ENCODE assay signal across 1 cellular context in the genomic region with DNA sequence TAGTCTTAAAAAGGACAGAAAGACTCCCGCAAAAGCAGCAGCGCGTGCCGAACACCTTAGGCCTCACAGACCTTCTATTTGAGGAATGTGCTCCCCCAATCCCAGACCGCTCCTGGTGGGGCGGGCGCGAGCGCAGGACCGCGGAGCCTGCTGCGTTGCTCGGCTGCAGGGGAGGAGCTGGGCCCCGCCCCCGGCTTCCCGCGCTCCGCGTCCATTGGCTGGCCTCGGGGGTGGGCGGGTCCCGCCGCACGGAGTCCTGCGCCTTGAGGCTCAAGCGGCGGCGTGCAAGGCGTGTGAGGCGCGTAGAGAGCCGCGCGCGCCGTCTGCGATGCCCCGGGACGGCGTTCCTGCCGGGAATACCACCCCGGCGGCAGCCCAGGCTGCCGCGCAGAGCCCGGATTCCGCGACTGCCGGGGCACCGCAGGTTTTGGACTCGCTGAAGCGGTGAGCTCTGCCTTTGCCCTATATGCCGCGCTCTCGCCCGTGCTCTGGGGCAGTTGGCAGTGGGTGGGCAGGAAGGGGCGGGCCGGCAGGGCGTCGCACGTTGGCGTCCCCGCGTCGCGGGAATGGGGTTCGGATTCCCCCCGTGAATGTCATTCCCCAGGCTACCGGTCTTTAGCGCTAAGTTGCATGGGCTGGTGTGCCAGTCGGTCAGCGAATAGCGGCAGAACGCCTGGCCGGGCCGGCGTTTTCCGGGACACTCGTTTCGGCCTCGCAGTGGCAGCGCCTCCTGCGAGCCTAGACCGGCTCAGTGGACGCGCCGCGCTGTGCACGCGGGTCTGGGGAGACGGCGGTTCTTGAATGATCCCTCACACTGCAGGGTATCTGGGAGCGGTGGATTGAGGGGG.
TF ChIP-seq lines count a peak whose summit lies in the region.

No MANE protein-coding gene starts in this region.

TF ChIP-seq in GM12878, 131 proteins besides CTCF, POLR2A, EP300 and RAD21 (continued from another document and continues in another):
- TF ChIP-seq, protein P1, sequence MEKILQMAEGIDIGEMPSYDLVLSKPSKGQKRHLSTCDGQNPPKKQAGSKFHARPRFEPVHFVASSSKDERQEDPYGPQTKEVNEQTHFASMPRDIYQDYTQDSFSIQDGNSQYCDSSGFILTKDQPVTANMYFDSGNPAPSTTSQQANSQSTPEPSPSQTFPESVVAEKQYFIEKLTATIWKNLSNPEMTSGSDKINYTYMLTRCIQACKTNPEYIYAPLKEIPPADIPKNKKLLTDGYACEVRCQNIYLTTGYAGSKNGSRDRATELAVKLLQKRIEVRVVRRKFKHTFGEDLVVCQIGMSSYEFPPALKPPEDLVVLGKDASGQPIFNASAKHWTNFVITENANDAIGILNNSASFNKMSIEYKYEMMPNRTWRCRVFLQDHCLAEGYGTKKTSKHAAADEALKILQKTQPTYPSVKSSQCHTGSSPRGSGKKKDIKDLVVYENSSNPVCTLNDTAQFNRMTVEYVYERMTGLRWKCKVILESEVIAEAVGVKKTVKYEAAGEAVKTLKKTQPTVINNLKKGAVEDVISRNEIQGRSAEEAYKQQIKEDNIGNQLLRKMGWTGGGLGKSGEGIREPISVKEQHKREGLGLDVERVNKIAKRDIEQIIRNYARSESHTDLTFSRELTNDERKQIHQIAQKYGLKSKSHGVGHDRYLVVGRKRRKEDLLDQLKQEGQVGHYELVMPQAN (conservative IDR thresholded peaks at IDR 0.05): peak; percentile 61; the same call in 1 of the 2 replicates
- no peak for TF ChIP-seq FOXM1 (IDR thresholded peaks at IDR 0.05; ENCODE audit: low read depth, low read length)
- 0 out of 2 replicates have a peak, but pooled peaks have one; percentile 9 for TF ChIP-seq YY1 (IDR thresholded peaks at IDR 0.05; ENCODE audit: low read depth, low read length)
- TF ChIP-seq CREM (IDR thresholded peaks at IDR 0.05; ENCODE audit: low read depth): no peak
- no peak for TF ChIP-seq RBBP5 (conservative IDR thresholded peaks at IDR 0.05)
- TF ChIP-seq USF1 (IDR thresholded peaks at IDR 0.05; ENCODE audit: borderline replicate concordance, extremely low read length, insufficient read depth, low read depth, low read length): no peak
- TF ChIP-seq SP1 (IDR thresholded peaks at IDR 0.05; ENCODE audit: low read depth, low read length): peak; percentile 84
- TF ChIP-seq ASH2L (IDR thresholded peaks at IDR 0.05; ENCODE audit: borderline replicate concordance, low read depth): no peak
- no peak for TF ChIP-seq CBFB (IDR thresholded peaks at IDR 0.05; ENCODE audit: low read depth)
- TF ChIP-seq MTA2 (IDR thresholded peaks at IDR 0.05; ENCODE audit: low read depth): no peak
- TF ChIP-seq TCF7 (IDR thresholded peaks at IDR 0.05; ENCODE audit: borderline replicate concordance): no peak
- no peak for TF ChIP-seq CBX3 (IDR thresholded peaks at IDR 0.05; ENCODE audit: borderline replicate concordance, low read depth)
- TF ChIP-seq MEF2A (IDR thresholded peaks at IDR 0.05; ENCODE audit: insufficient read depth, low read depth, low read length): no peak
- TF ChIP-seq, protein P2, sequence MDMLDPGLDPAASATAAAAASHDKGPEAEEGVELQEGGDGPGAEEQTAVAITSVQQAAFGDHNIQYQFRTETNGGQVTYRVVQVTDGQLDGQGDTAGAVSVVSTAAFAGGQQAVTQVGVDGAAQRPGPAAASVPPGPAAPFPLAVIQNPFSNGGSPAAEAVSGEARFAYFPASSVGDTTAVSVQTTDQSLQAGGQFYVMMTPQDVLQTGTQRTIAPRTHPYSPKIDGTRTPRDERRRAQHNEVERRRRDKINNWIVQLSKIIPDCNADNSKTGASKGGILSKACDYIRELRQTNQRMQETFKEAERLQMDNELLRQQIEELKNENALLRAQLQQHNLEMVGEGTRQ (IDR thresholded peaks at IDR 0.05; ENCODE audit: borderline replicate concordance, low read depth, low read length): no peak
- TF ChIP-seq, protein P3, sequence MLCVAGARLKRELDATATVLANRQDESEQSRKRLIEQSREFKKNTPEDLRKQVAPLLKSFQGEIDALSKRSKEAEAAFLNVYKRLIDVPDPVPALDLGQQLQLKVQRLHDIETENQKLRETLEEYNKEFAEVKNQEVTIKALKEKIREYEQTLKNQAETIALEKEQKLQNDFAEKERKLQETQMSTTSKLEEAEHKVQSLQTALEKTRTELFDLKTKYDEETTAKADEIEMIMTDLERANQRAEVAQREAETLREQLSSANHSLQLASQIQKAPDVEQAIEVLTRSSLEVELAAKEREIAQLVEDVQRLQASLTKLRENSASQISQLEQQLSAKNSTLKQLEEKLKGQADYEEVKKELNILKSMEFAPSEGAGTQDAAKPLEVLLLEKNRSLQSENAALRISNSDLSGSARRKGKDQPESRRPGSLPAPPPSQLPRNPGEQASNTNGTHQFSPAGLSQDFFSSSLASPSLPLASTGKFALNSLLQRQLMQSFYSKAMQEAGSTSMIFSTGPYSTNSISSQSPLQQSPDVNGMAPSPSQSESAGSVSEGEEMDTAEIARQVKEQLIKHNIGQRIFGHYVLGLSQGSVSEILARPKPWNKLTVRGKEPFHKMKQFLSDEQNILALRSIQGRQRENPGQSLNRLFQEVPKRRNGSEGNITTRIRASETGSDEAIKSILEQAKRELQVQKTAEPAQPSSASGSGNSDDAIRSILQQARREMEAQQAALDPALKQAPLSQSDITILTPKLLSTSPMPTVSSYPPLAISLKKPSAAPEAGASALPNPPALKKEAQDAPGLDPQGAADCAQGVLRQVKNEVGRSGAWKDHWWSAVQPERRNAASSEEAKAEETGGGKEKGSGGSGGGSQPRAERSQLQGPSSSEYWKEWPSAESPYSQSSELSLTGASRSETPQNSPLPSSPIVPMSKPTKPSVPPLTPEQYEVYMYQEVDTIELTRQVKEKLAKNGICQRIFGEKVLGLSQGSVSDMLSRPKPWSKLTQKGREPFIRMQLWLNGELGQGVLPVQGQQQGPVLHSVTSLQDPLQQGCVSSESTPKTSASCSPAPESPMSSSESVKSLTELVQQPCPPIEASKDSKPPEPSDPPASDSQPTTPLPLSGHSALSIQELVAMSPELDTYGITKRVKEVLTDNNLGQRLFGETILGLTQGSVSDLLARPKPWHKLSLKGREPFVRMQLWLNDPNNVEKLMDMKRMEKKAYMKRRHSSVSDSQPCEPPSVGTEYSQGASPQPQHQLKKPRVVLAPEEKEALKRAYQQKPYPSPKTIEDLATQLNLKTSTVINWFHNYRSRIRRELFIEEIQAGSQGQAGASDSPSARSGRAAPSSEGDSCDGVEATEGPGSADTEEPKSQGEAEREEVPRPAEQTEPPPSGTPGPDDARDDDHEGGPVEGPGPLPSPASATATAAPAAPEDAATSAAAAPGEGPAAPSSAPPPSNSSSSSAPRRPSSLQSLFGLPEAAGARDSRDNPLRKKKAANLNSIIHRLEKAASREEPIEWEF (IDR thresholded peaks at IDR 0.05; ENCODE audit: insufficient replicate concordance, low read depth, low read length): no peak
- no peak for TF ChIP-seq YBX1 (IDR thresholded peaks at IDR 0.05)
- no peak for TF ChIP-seq PML (IDR thresholded peaks at IDR 0.05; ENCODE audit: low read length)
- TF ChIP-seq MYC (IDR thresholded peaks at IDR 0.05; ENCODE audit: insufficient read depth, insufficient read length, insufficient replicate concordance, low read length, severe bottlenecking): peak; percentile 72
- no peak for TF ChIP-seq SPI1 (IDR thresholded peaks at IDR 0.05; ENCODE audit: borderline replicate concordance, insufficient read depth, low read depth, low read length)
- peak; percentile 85 for TF ChIP-seq E2F4 (IDR thresholded peaks at IDR 0.05; ENCODE audit: low read depth, low read length)
- TF ChIP-seq TBL1XR1 (IDR thresholded peaks at IDR 0.05; ENCODE audit: low read depth, low read length): no peak
- no peak for TF ChIP-seq STAT3 (IDR thresholded peaks at IDR 0.05; ENCODE audit: low read depth, low read length)
- TF ChIP-seq BMI1 (IDR thresholded peaks at IDR 0.05; ENCODE audit: borderline replicate concordance): no peak
- TF ChIP-seq CHD1 (IDR thresholded peaks at IDR 0.05; ENCODE audit: low read depth, low read length): no peak
- TF ChIP-seq RB1 (IDR thresholded peaks at IDR 0.05; ENCODE audit: borderline replicate concordance): peak; percentile 99
- no peak for TF ChIP-seq PKNOX1 (IDR thresholded peaks at IDR 0.05)
- TF ChIP-seq, protein P4, sequence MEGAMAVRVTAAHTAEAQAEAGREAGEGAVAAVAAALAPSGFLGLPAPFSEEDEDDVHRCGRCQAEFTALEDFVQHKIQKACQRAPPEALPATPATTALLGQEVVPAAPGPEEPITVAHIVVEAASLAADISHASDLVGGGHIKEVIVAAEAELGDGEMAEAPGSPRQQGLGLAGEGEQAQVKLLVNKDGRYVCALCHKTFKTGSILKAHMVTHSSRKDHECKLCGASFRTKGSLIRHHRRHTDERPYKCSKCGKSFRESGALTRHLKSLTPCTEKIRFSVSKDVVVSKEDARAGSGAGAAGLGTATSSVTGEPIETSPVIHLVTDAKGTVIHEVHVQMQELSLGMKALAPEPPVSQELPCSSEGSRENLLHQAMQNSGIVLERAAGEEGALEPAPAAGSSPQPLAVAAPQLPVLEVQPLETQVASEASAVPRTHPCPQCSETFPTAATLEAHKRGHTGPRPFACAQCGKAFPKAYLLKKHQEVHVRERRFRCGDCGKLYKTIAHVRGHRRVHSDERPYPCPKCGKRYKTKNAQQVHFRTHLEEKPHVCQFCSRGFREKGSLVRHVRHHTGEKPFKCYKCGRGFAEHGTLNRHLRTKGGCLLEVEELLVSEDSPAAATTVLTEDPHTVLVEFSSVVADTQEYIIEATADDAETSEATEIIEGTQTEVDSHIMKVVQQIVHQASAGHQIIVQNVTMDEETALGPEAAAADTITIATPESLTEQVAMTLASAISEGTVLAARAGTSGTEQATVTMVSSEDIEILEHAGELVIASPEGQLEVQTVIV (IDR thresholded peaks at IDR 0.05; ENCODE audit: borderline replicate concordance, partially characterized antibody): no peak
- TF ChIP-seq GATAD2B (conservative IDR thresholded peaks at IDR 0.05; ENCODE audit: low read depth): no peak; the same call in 1 of the 2 replicates
- no peak for TF ChIP-seq ZBED1 (IDR thresholded peaks at IDR 0.05; ENCODE audit: borderline replicate concordance)
- TF ChIP-seq, protein P5, sequence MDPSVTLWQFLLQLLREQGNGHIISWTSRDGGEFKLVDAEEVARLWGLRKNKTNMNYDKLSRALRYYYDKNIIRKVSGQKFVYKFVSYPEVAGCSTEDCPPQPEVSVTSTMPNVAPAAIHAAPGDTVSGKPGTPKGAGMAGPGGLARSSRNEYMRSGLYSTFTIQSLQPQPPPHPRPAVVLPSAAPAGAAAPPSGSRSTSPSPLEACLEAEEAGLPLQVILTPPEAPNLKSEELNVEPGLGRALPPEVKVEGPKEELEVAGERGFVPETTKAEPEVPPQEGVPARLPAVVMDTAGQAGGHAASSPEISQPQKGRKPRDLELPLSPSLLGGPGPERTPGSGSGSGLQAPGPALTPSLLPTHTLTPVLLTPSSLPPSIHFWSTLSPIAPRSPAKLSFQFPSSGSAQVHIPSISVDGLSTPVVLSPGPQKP (IDR thresholded peaks at IDR 0.05; ENCODE audit: low read depth, low read length): no peak
- peak; percentile 47; the same call in 1 of the 2 replicates for TF ChIP-seq NBN (IDR thresholded peaks at IDR 0.05)
- peak; percentile 72 to 78 for TF ChIP-seq IKZF2 (IDR thresholded peaks at IDR 0.05)
- peak; percentile 69 for TF ChIP-seq MXI1 (IDR thresholded peaks at IDR 0.05; ENCODE audit: low read depth, low read length)
- TF ChIP-seq, protein P6, sequence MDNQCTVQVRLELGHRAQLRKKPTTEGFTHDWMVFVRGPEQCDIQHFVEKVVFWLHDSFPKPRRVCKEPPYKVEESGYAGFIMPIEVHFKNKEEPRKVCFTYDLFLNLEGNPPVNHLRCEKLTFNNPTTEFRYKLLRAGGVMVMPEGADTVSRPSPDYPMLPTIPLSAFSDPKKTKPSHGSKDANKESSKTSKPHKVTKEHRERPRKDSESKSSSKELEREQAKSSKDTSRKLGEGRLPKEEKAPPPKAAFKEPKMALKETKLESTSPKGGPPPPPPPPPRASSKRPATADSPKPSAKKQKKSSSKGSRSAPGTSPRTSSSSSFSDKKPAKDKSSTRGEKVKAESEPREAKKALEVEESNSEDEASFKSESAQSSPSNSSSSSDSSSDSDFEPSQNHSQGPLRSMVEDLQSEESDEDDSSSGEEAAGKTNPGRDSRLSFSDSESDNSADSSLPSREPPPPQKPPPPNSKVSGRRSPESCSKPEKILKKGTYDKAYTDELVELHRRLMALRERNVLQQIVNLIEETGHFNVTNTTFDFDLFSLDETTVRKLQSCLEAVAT (IDR thresholded peaks at IDR 0.05): no peak
- TF ChIP-seq GABPA (IDR thresholded peaks at IDR 0.05; ENCODE audit: low read depth): no peak
- 0 out of 2 replicates have a peak, but pooled peaks have one; percentile 32 for TF ChIP-seq CHD2 (IDR thresholded peaks at IDR 0.05; ENCODE audit: borderline replicate concordance, low read depth, low read length)
- TF ChIP-seq NR2C1 (IDR thresholded peaks at IDR 0.05): no peak
- no peak for TF ChIP-seq SUZ12 (IDR thresholded peaks at IDR 0.05; ENCODE audit: unreplicated experiment)
- TF ChIP-seq ESRRA (IDR thresholded peaks at IDR 0.05; ENCODE audit: low read length): no peak
- no peak for TF ChIP-seq NR2C2 (IDR thresholded peaks at IDR 0.05; ENCODE audit: borderline replicate concordance, control insufficient read depth, insufficient read length, low read depth)
- TF ChIP-seq ZNF217 (IDR thresholded peaks at IDR 0.05): no peak
